13 cellular contexts compared by ENCODE assay signal in the genomic region with DNA sequence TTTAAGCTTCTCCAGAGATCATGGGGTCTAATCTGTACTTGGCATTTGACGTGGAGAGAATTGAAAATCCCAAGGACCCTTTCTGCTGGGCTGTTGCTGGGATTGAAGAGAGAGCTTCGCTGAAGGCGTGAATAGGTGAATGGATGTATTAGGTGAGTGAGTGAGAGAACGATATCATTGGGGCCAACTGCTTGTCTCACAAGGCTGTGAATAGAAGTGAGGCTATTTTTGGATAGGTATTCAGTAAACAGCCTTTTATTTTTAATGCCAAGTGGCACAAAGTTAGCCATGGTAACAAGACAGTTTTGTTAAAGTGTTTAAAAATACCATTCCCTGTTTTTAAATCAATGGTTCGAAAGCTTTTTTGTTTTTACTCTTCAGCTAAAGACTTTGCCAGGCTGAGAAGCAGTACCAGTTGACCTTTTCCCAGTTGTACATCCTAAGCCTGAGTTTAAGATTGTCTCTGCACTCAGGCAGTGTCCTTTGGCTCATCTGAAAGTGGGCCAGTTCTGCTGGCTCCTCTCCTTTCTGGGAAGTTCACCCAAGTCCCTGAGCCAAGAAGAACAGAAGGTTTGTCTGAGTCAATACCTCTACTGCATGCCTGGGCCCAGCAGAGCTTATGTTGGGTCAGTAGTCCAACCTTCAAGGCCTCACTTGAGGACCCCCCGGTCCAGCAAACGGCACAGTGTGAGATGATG.
DNase-seq lines count a peak whose midpoint lies in the region; ATAC-seq and TF ChIP-seq lines count a peak whose summit lies in the region.
"Had no signal": no experiment of that assay in that cellular context is flagged by ENCODE, and none has a peak within 500 bp of the region (broad histone marks: within the 10 kb centered on the region; RNA-seq: fewer than 3 reads in every experiment).

No MANE protein-coding gene starts in this region.

- no peak for TF ChIP-seq CTCF in H9 (conservative IDR thresholded peaks at IDR 0.05)

- intact Hi-C loops in left colon (cut with DNase I, micrococcal nuclease) = no loop called here

- WGBS in H9 (ENCODE audit: extremely low coverage, insufficient read length, low lambda C conversion rate) = no CpG with 5 or more reads among the region's 7 CpGs

- peaks cover 24 to 28% of the 10 kb centered on the region in 2 experiments for H3K4me1 Mint-ChIP-seq in H9
- H3K4me1 Mint-ChIP-seq: activated naive CD8-positive, alpha-beta T cell treated with anti-CD3 and anti-CD28 coated beads for 36 hours had no signal

- H3K14ac ChIP-seq in H9 (ENCODE audit: insufficient read depth, low read length) = no peak overlapping the region

- no peak overlapping the region for H3K18ac ChIP-seq in H9 (ENCODE audit: insufficient read length, low read depth, low read length)

- no peaks in the 10 kb centered on the region for H4K20me1 ChIP-seq in H9 (ENCODE audit: control insufficient read depth, insufficient read depth, insufficient read length)

- H3K9ac ChIP-seq in H9 (ENCODE audit: extremely low read depth, insufficient read length, low read length) = no peak overlapping the region

- H3K9me3 Mint-ChIP-seq in H9 = no peaks in the 10 kb centered on the region
- H3K9me3 Mint-ChIP-seq: activated naive CD8-positive, alpha-beta T cell treated with anti-CD3 and anti-CD28 coated beads for 36 hours; naive thymus-derived CD4-positive, alpha-beta T cell had no signal

- peak; percentile 58 for DNase-seq in M059J (ENCODE audit: low read depth)
- peak in 6 of 61 donors; percentile 13 to 84 (median 24) for DNase-seq in caudate nucleus (lab: John Stamatoyannopoulos, UW)
- DNase-seq in left colon = peak in 1 of 2 donors; percentile 49
- DNase-seq in superior temporal gyrus (ENCODE audit: extremely low spot score) = peak; percentile 45
- DNase-seq in activated CD4-positive, alpha-beta T cell treated with anti-CD3 and anti-CD28 coated beads for 48 hours = no peak
- no peak for DNase-seq in DMS153 (lab: John Stamatoyannopoulos, UW)
- DNase-seq in NCI-H1930 (lab: John Stamatoyannopoulos, UW) = no peak
- DNase-seq in H9 = no peak
- DNase-seq: activated CD4-positive, alpha-beta T cell treated with anti-CD3 and anti-CD28 coated beads for 1 hour; activated naive CD8-positive, alpha-beta T cell treated with anti-CD3 and anti-CD28 coated beads for 36 hours; NCI-H146 had no signal

- no peak overlapping the region for H3T11ph ChIP-seq in H9 (ENCODE audit: low read length)

- H3K23me2 ChIP-seq in H9 (ENCODE audit: insufficient read length, low read depth, low read length, poor library complexity, severe bottlenecking) = no peaks in the 10 kb centered on the region

- no peak overlapping the region for H2BK120ac ChIP-seq in H9 (ENCODE audit: low read depth, low read length, poor library complexity, severe bottlenecking)

- no peak overlapping the region for H4K8ac ChIP-seq in H9 (replicated peaks; ENCODE audit: insufficient read length, low read depth, low read length)

- H4K91ac ChIP-seq in H9 (ENCODE audit: insufficient read length, low read depth, low read length) = no peak overlapping the region

- H3K79me1 ChIP-seq in H9 (ENCODE audit: insufficient read depth, low read depth, low read length, poor library complexity, severe bottlenecking) = no peaks in the 10 kb centered on the region

- H3K27ac ChIP-seq in caudate nucleus (ENCODE audit: low read depth, low read length) (peak overlapping the region; percentile 11), H9 (ENCODE audit: insufficient read length, low read depth, low read length) (no peak overlapping the region)

- H2BK15ac ChIP-seq in H9 (ENCODE audit: low read depth, low read length) = no peak overlapping the region

- no peak overlapping the region for H3K4me2 ChIP-seq in H9 (ENCODE audit: insufficient read depth, insufficient read length, low read length)

- H3K23ac ChIP-seq in H9 (ENCODE audit: insufficient read length, low read depth, low read length) = no peak overlapping the region

- no peak overlapping the region for H2AFZ ChIP-seq in H9 (ENCODE audit: low read length)

- H3K4ac ChIP-seq in H9 (ENCODE audit: low read depth, low read length) = no peak overlapping the region

- no peak overlapping the region for H3K56ac ChIP-seq in H9 (ENCODE audit: insufficient read length, low read depth, low read length)

- H3K4me1 ChIP-seq in H9 (ENCODE audit: insufficient read depth, low read length) = no peaks in the 10 kb centered on the region

- H3K79me2 ChIP-seq in H9 (ENCODE audit: insufficient read depth, low read length) = no peaks in the 10 kb centered on the region

- no peaks in the 10 kb centered on the region for H3K27me3 ChIP-seq in H9 (ENCODE audit: insufficient read depth, low read length)

- no peak overlapping the region for H3K27ac Mint-ChIP-seq in H9
- H3K27ac Mint-ChIP-seq: activated naive CD8-positive, alpha-beta T cell treated with anti-CD3 and anti-CD28 coated beads for 36 hours; naive thymus-derived CD4-positive, alpha-beta T cell had no signal

- H2BK5ac ChIP-seq in H9 (ENCODE audit: insufficient read length, low read length) = no peak overlapping the region

- peak; percentile 19 for ATAC-seq in left colon
- ATAC-seq: naive thymus-derived CD4-positive, alpha-beta T cell; Panc1 had no signal

- no peak overlapping the region for H2BK20ac ChIP-seq in H9 (ENCODE audit: low read depth, low read length, poor library complexity, severe bottlenecking)

- no peak overlapping the region for H4K5ac ChIP-seq in H9 (ENCODE audit: insufficient read length, low read depth, low read length)

- peaks cover 2% of the 10 kb centered on the region; the same call in 1 of the 2 replicates for H3K27me3 Mint-ChIP-seq in H9 (ENCODE audit: low read depth)
- H3K27me3 Mint-ChIP-seq: activated naive CD8-positive, alpha-beta T cell treated with anti-CD3 and anti-CD28 coated beads for 36 hours had no signal

- H3K36me3 Mint-ChIP-seq in H9 (ENCODE audit: insufficient read depth in 1 of 3, low read depth in 3 of 3) = no peaks in the 10 kb centered on the region
- H3K36me3 Mint-ChIP-seq: activated naive CD8-positive, alpha-beta T cell treated with anti-CD3 and anti-CD28 coated beads for 36 hours; naive thymus-derived CD4-positive, alpha-beta T cell had no signal

- H2BK12ac ChIP-seq in H9 (ENCODE audit: insufficient read length, low read depth, low read length) = no peak overlapping the region

- H3K9me3 ChIP-seq in H9 (ENCODE audit: control insufficient read depth, low read depth, low read length) = no peaks in the 10 kb centered on the region

- H2AK5ac ChIP-seq in H9 (ENCODE audit: insufficient read length, low read length) = no peak overlapping the region

- H3K4me3 Mint-ChIP-seq in H9 = no peak overlapping the region
- H3K4me3 Mint-ChIP-seq: activated naive CD8-positive, alpha-beta T cell treated with anti-CD3 and anti-CD28 coated beads for 36 hours; naive thymus-derived CD4-positive, alpha-beta T cell had no signal

Comparison
In these comparisons a context has a peak if more than half of its experiments do, and no peak if none do; other contexts are left out.
1. DNase-seq: peak in M059J (single experiment) and superior temporal gyrus (single experiment); none in activated CD4-positive, alpha-beta T cell treated with anti-CD3 and anti-CD28 coated beads for 48 hours (single experiment), DMS153 (single experiment), NCI-H1930 (0 of 2) and H9 (single experiment).